Comparison of ENCODE assay signal across 14 cellular contexts in genomic region chr9:37667706-37668672, GRCh38. TPM values are rescaled to one million over a fixed set of nuclear protein-coding genes. Genes with fewer than 3 reads are reported as not detected.
DNase-seq lines count a peak whose midpoint lies in the region; ATAC-seq and TF ChIP-seq lines count a peak whose summit lies in the region.
"Had no signal": no experiment of that assay in that cellular context is flagged by ENCODE, and none has a peak within 500 bp of the region (broad histone marks: within the 10 kb centered on the region; RNA-seq: fewer than 3 reads in every experiment).

No MANE protein-coding gene starts in this region.

- H3K79me2 ChIP-seq in SK-N-SH (ENCODE audit: insufficient read depth) (no peaks in the 10 kb centered on the region), PC-3 (ENCODE audit: low read length) (no peaks in the 10 kb centered on the region)

- CTCF ChIA-PET in SK-N-SH (lab: Yijun Ruan, JAX) (no interaction called here), PC-3 (lab: Charles Lee) (no interaction called here)

- TF ChIP-seq RAD21 in SK-N-SH (IDR thresholded peaks at IDR 0.05; ENCODE audit: low read length), result no peak

- H3K9me2 ChIP-seq in SK-N-SH (no peaks in the 10 kb centered on the region), PC-3 (replicated peaks; ENCODE audit: low read length) (no peaks in the 10 kb centered on the region)

- POLR2A ChIA-PET in SK-N-SH (lab: Yijun Ruan, JAX), result no interaction called here
- POLR2A ChIA-PET in PC-3 (lab: Charles Lee; ENCODE audit: unreplicated experiment), result no interaction called here

- no peak for DNase-seq in SK-N-SH
- no peak for DNase-seq in PC-3
- no peak for DNase-seq in left cardiac atrium
- DNase-seq in type B pancreatic cell (ENCODE audit: extremely low spot score, unreplicated experiment), result no peak
- DNase-seq in KBM-7, result no peak
- no peak for DNase-seq in glomerular visceral epithelial cell (ENCODE audit: extremely low spot score)
- DNase-seq: activated CD4-positive, alpha-beta memory T cell treated with anti-CD3 and anti-CD28 coated beads for 36 hours; dorsolateral prefrontal cortex; GDM1; NCI-H446 treated with DMSO at 0.1 percent for 48 hours; SW 1271 had no signal

- ATAC-seq in SK-N-SH treated with all-trans-retinoic acid at 6 μM for 48 hours (peak; percentile 30; the same call in 1 of the 3 replicates), PC-3 (0 out of 2 replicates have a peak, but pooled peaks have one; percentile 38), left cardiac atrium (peak; percentile 40 to 77), GM21367 (IDR thresholded peaks at IDR 0.05; ENCODE audit: unreplicated experiment) (no peak)

- peaks cover 86% of the 10 kb centered on the region for H3K27me3 Mint-ChIP-seq in type B pancreatic cell

- H3F3A ChIP-seq in SK-N-SH (replicated peaks; ENCODE audit: insufficient read depth), result no peaks in the 10 kb centered on the region
- no peaks in the 10 kb centered on the region for H3F3A ChIP-seq in PC-3 (ENCODE audit: low read length, unreplicated experiment)

- H4K20me1 ChIP-seq in SK-N-SH (ENCODE audit: insufficient read depth), result no peaks in the 10 kb centered on the region
- no peaks in the 10 kb centered on the region for H4K20me1 ChIP-seq in PC-3 (ENCODE audit: low read length)

- no peak overlapping the region for H3K4me2 ChIP-seq in SK-N-SH
- no peak overlapping the region for H3K4me2 ChIP-seq in PC-3 (ENCODE audit: low read length)

- TF ChIP-seq CTCF in SK-N-SH (IDR thresholded peaks at IDR 0.05) (no peak), PC-3 (conservative IDR thresholded peaks at IDR 0.05; ENCODE audit: low read depth, low read length) (0 out of 2 replicates have a peak, but pooled peaks have one; percentile 9), type B pancreatic cell (conservative IDR thresholded peaks at IDR 0.05) (peak; percentile 42)

- BruUV-seq in PC-3 (replicated peaks; lab: Mats Ljungman, UMichigan), result no TSS peak

- H3K36me3 ChIP-seq in SK-N-SH (replicated peaks in 1 of 2; ENCODE audit: control insufficient read depth in 1 of 2, insufficient read depth in 2 of 2, low read length in 1 of 2) (no peaks in the 10 kb centered on the region), PC-3 (ENCODE audit: low read depth, low read length) (no peaks in the 10 kb centered on the region)

- no peaks in the 10 kb centered on the region for H3K36me3 Mint-ChIP-seq in type B pancreatic cell
- H3K36me3 Mint-ChIP-seq: activated CD4-positive, alpha-beta memory T cell treated with anti-CD3 and anti-CD28 coated beads for 36 hours; activated naive CD4-positive, alpha-beta T cell treated with anti-CD3 and anti-CD28 coated beads, Interleukin-2, amount 50 U/mL, for 24 hours had no signal

- H3K4me3 Mint-ChIP-seq in type B pancreatic cell, result no peak overlapping the region
- H3K4me3 Mint-ChIP-seq: activated CD4-positive, alpha-beta memory T cell treated with anti-CD3 and anti-CD28 coated beads for 36 hours; activated naive CD4-positive, alpha-beta T cell treated with anti-CD3 and anti-CD28 coated beads, Interleukin-2, amount 50 U/mL, for 24 hours had no signal

- H3K27ac ChIP-seq in SK-N-SH (ENCODE audit: low read depth in 2 of 2, low read length in 1 of 2) (no peak overlapping the region), PC-3 (ENCODE audit: low read length) (no peak overlapping the region)
- H3K27ac ChIP-seq: dorsolateral prefrontal cortex had no signal

- intact Hi-C loops in PC-3 (cut with micrococcal nuclease) (no loop called here), left cardiac atrium (cut with DNase I) (loop anchor here in 1 of 2 donors (10.0 kb wide), 1 partner anchor 63 kb away; no protein-coding TSS in a partner anchor)

- TF ChIP-seq EP300 in SK-N-SH (IDR thresholded peaks at IDR 0.05; ENCODE audit: borderline replicate concordance in 1 of 2, low read depth in 1 of 2, low read length in 1 of 2), result no peak

- in situ Hi-C loops in KBM-7 (cut with MboI; ENCODE audit: low pct_unique_long_range_greater_than_20kb, low sequenced_read_pairs), result no loop called here

- H3K27me3 ChIP-seq in SK-N-SH (ENCODE audit: insufficient read depth) (peaks cover 16% of the 10 kb centered on the region; the same call in 1 of the 2 replicates), PC-3 (ENCODE audit: low read length) (peaks cover 54% of the 10 kb centered on the region)

- no peak overlapping the region for H3K27ac Mint-ChIP-seq in type B pancreatic cell
- H3K27ac Mint-ChIP-seq: activated CD4-positive, alpha-beta memory T cell treated with anti-CD3 and anti-CD28 coated beads for 36 hours; activated naive CD4-positive, alpha-beta T cell treated with anti-CD3 and anti-CD28 coated beads, Interleukin-2, amount 50 U/mL, for 24 hours had no signal

- H3K4me1 ChIP-seq in SK-N-SH (ENCODE audit: control insufficient read depth in 1 of 2, insufficient read depth in 2 of 2, low read depth in 1 of 2, low read length in 1 of 2), result peaks cover 0 to 3% of the 10 kb centered on the region in 2 experiments; a peak in 1 of 4 replicates
- no peaks in the 10 kb centered on the region for H3K4me1 ChIP-seq in PC-3 (ENCODE audit: insufficient read depth, low read length)

- H2AFZ ChIP-seq in SK-N-SH (ENCODE audit: low read depth) (no peak overlapping the region), PC-3 (ENCODE audit: low read length) (no peak overlapping the region)

- H3K9ac ChIP-seq in SK-N-SH, result no peak overlapping the region
- H3K9ac ChIP-seq in PC-3 (ENCODE audit: low read length), result no peak overlapping the region

- H3K4me1 Mint-ChIP-seq in type B pancreatic cell (ENCODE audit: unreplicated experiment), result no peaks in the 10 kb centered on the region
- H3K4me1 Mint-ChIP-seq: activated naive CD4-positive, alpha-beta T cell treated with anti-CD3 and anti-CD28 coated beads, Interleukin-2, amount 50 U/mL, for 24 hours had no signal

- WGBS in SK-N-SH (ENCODE audit: low lambda C conversion rate), result 51% methylated on average over 12 of the region's 12 CpGs

- H3K9me3 ChIP-seq in SK-N-SH (no peaks in the 10 kb centered on the region), PC-3 (ENCODE audit: low read length) (no peaks in the 10 kb centered on the region)

- H3K9me3 Mint-ChIP-seq in type B pancreatic cell, result no peaks in the 10 kb centered on the region
- H3K9me3 Mint-ChIP-seq: activated CD4-positive, alpha-beta memory T cell treated with anti-CD3 and anti-CD28 coated beads for 36 hours; activated naive CD4-positive, alpha-beta T cell treated with anti-CD3 and anti-CD28 coated beads, Interleukin-2, amount 50 U/mL, for 24 hours had no signal

- no peak overlapping the region for H3K4me3 ChIP-seq in SK-N-SH (ENCODE audit: low read depth in 2 of 2, low read length in 1 of 2)
- H3K4me3 ChIP-seq in PC-3 (ENCODE audit: low read length), result no peak overlapping the region
- H3K4me3 ChIP-seq: dorsolateral prefrontal cortex had no signal

TF ChIP-seq in SK-N-SH treated with all-trans-retinoic acid at 6 μM for 48 hours, 23 proteins besides CTCF, POLR2A, EP300 and RAD21:
- TF ChIP-seq ZNF70 (CRISPR knock-in tag; IDR thresholded peaks at IDR 0.05) (no peak), CREB5 (CRISPR knock-in tag; IDR thresholded peaks at IDR 0.05; ENCODE audit: low read depth) (no peak), ISL1 (CRISPR knock-in tag; IDR thresholded peaks at IDR 0.05) (no peak), ZFP30 (CRISPR knock-in tag; IDR thresholded peaks at IDR 0.05) (no peak)

TF ChIP-seq in SK-N-SH, 30 proteins besides CTCF, POLR2A, EP300 and RAD21:
- TF ChIP-seq RFX5 (IDR thresholded peaks at IDR 0.05; ENCODE audit: low read length) (no peak), GATA2 (CRISPR knock-in tag; IDR thresholded peaks at IDR 0.05) (no peak), MEF2A (IDR thresholded peaks at IDR 0.05; ENCODE audit: borderline replicate concordance, low read depth) (no peak), RCOR1 (IDR thresholded peaks at IDR 0.05; ENCODE audit: low read length) (no peak), PBX3 (IDR thresholded peaks at IDR 0.05) (no peak), FOSL2 (IDR thresholded peaks at IDR 0.05; ENCODE audit: borderline replicate concordance, low read depth) (no peak)

RNA-seq across cellular contexts. Expression of gene FRMPD1, which starts 17.2 kb away (rescaled TPM):
- polyA plus RNA-seq in SK-N-SH (2012; rRNA removed), result not detected in 2 replicates
- polyA plus RNA-seq in SK-N-SH (2012; cell fraction: cytosol; rRNA removed), result 0.01 TPM in 1 of 2 replicates, not detected in the other
- polyA plus RNA-seq in SK-N-SH (2012; cell fraction: nucleus; rRNA removed), result not detected in 2 replicates
- total RNA-seq in PC-3 (2014; rRNA removed) (not detected in 2 replicates), left cardiac atrium (under 1 TPM; 0.21 to 0.77 TPM), type B pancreatic cell (ENCODE audit: low replicate concordance) (0.36 and 0.82 TPM in 2 replicates)
- total RNA-seq: activated CD4-positive, alpha-beta memory T cell treated with anti-CD3 and anti-CD28 coated beads for 36 hours had no signal
